In the genomic region with DNA sequence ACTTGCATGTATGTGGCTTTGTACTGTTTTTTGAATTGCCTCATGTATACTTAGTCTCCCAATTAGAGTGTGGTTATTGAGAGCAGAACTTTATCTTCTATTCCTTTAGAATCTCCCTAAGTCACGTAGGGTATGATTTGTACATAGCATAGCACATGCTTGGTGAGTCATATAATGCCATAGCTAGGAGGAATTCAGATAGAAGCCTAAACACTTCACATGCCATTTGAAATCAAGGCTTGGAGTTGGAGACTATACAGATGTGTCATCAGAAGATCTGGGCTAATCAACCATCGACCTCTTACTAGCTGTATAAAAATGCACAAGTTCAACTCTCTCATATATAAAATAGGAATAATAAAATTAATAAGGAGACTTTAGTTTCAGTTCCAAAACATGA, we compare ENCODE assay signal across 18 cellular contexts.
DNase-seq lines count a peak whose midpoint lies in the region; ATAC-seq and TF ChIP-seq lines count a peak whose summit lies in the region.
"Had no signal": no experiment of that assay in that cellular context is flagged by ENCODE, and none has a peak within 500 bp of the region (broad histone marks: within the 10 kb centered on the region; RNA-seq: fewer than 3 reads in every experiment).

No MANE protein-coding gene starts in this region.

- no peak overlapping the region for H3K9ac ChIP-seq in PC-3 (ENCODE audit: low read length)

- H3K27me3 ChIP-seq in PC-3 (ENCODE audit: low read length) (0 out of 2 replicates have a peak, but pooled peaks cover 4% of the 10 kb centered on the region), brain microvascular endothelial cell (replicated peaks) (no peaks in the 10 kb centered on the region), Peyer's patch (no peaks in the 10 kb centered on the region), breast epithelium (no peaks in the 10 kb centered on the region)

- ATAC-seq in PC-3 (no peak), HG03520 (IDR thresholded peaks at IDR 0.05; ENCODE audit: unreplicated experiment) (no peak)
- ATAC-seq: Panc1 had no signal

- CTCF ChIA-PET in PC-3 (lab: Charles Lee): no interaction called here

- H3K4me2 ChIP-seq in PC-3 (ENCODE audit: low read length): no peak overlapping the region

- H3K4me1 ChIP-seq in PC-3 (ENCODE audit: insufficient read depth, low read length) (no peaks in the 10 kb centered on the region), Peyer's patch (no peaks in the 10 kb centered on the region), breast epithelium (no peaks in the 10 kb centered on the region)

- H3K4me3 ChIP-seq in PC-3 (ENCODE audit: low read length): no peak overlapping the region
- no peak overlapping the region for H3K4me3 ChIP-seq in brain microvascular endothelial cell (ENCODE audit: low read depth, low read length)
- H3K4me3 ChIP-seq in Peyer's patch: no peak overlapping the region
- no peak overlapping the region for H3K4me3 ChIP-seq in breast epithelium

- H3K27ac ChIP-seq in PC-3 (ENCODE audit: low read length) (no peak overlapping the region), brain microvascular endothelial cell (no peak overlapping the region), Peyer's patch (no peak overlapping the region), breast epithelium (no peak overlapping the region), substantia nigra (ENCODE audit: low read depth, low read length, poor library complexity, severe bottlenecking) (no peak overlapping the region)
- H3K27ac ChIP-seq: C4-2B had no signal

- POLR2A ChIA-PET in PC-3 (lab: Charles Lee; ENCODE audit: unreplicated experiment): no interaction called here

- H2AFZ ChIP-seq in PC-3 (ENCODE audit: low read length): no peak overlapping the region

- BruUV-seq in PC-3 (replicated peaks; lab: Mats Ljungman, UMichigan): no TSS peak

- intact Hi-C loops in PC-3 (cut with micrococcal nuclease) (no loop called here), breast epithelium (cut with DNase I; ENCODE audit: low total_unique reads) (no loop called here)

- H3K79me2 ChIP-seq in PC-3 (ENCODE audit: low read length): no peaks in the 10 kb centered on the region

- H3F3A ChIP-seq in PC-3 (ENCODE audit: low read length, unreplicated experiment): no peaks in the 10 kb centered on the region

- H3K36me3 ChIP-seq in PC-3 (ENCODE audit: low read depth, low read length): no peaks in the 10 kb centered on the region
- no peaks in the 10 kb centered on the region for H3K36me3 ChIP-seq in brain microvascular endothelial cell (replicated peaks)
- H3K36me3 ChIP-seq in Peyer's patch: no peaks in the 10 kb centered on the region
- H3K36me3 ChIP-seq in breast epithelium: no peaks in the 10 kb centered on the region

- H4K20me1 ChIP-seq in PC-3 (ENCODE audit: low read length): no peaks in the 10 kb centered on the region

- TF ChIP-seq CTCF in PC-3 (conservative IDR thresholded peaks at IDR 0.05; ENCODE audit: low read depth, low read length) (no peak), brain microvascular endothelial cell (IDR thresholded peaks at IDR 0.05; ENCODE audit: low read depth, low read length, missing control alignments) (no peak), Peyer's patch (IDR thresholded peaks at IDR 0.05) (no peak), breast epithelium (IDR thresholded peaks at IDR 0.05) (no peak)

- in situ Hi-C loops in brain microvascular endothelial cell (cut with HindIII; ENCODE audit: low pct_ligation_motif_present, low sequenced_read_pairs): no loop called here

- DNase-seq in Daoy (ENCODE audit: low read depth) (peak; percentile 21), PC-3 (peak; percentile 41), brain microvascular endothelial cell (peak; percentile 83), glomerular visceral epithelial cell (ENCODE audit: extremely low spot score) (peak; percentile 50), Peyer's patch (no peak), breast epithelium (ENCODE audit: low spot score in 2 of 2) (no peak), substantia nigra (lab: John Stamatoyannopoulos, UW) (no peak)
- DNase-seq: COR-L47, DMS53, GF-D8, Karpas-422, NCI-H1105 treated with DMSO at 0.1 percent for 48 hours, NCI-H187, NCI-H82, SIG-M5 had no signal

- no peaks in the 10 kb centered on the region for H3K9me2 ChIP-seq in PC-3 (replicated peaks; ENCODE audit: low read length)

- H3K9me3 ChIP-seq in PC-3 (ENCODE audit: low read length) (no peaks in the 10 kb centered on the region), Peyer's patch (peaks cover 0 to 3% (median 0%) of the 10 kb centered on the region in 4 donors), breast epithelium (peaks cover 0 to 14% of the 10 kb centered on the region in 2 donors)

- TF ChIP-seq POLR2A in Peyer's patch (IDR thresholded peaks at IDR 0.05): no peak
- TF ChIP-seq POLR2A in breast epithelium (IDR thresholded peaks at IDR 0.05): no peak

Comparison
In these comparisons a context has a peak if more than half of its experiments do, and no peak if none do; other contexts are left out.
1. DNase-seq: peak in Daoy (single experiment), PC-3 (single experiment), brain microvascular endothelial cell (single experiment) and glomerular visceral epithelial cell (single experiment); none in Peyer's patch (0 of 3), breast epithelium (0 of 2) and substantia nigra (0 of 49).